ENCODE assay signal across 8 cellular contexts in the genomic region with DNA sequence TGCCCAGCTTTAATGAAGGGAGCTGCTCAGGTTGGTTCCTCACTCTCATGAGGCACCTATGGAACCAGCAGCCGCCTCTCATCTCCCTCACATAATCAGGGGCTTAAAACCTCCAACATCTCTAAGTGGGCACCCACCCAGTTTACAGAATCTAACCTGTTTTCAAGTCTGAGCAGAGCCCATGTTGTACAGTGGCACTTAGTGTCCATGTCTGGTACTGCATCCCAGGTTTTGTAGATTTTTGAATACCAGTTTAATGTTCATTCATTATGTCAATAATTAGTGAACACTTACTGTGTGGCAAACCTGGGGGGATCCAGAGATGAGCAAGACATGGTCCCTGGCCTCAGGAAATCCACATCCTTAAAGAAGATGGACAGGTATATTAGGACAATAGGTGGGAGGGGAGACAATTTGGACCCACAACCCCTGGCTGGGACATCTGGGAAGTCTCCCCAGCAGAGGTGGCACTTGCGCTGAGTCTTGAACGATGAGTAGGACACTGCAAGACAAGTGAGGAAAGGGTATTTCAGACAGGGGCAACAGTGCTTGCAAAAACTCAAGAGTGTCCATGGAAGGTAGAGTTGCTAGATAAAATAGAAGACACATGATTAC.
DNase-seq lines count a peak whose midpoint lies in the region; ATAC-seq, FAIRE-seq and TF ChIP-seq lines count a peak whose summit lies in the region.

No MANE protein-coding gene starts in this region.

- H3K36me3 ChIP-seq in uterus = no peaks in the 10 kb centered on the region

- no peaks in the 10 kb centered on the region for H3K9me3 ChIP-seq in uterus

- in situ Hi-C loops in astrocyte of the cerebellum (cut with HindIII; ENCODE audit: low sequenced_read_pairs) = loop anchor here (5.0 to 25.0 kb wide), 2 partner anchors 67 to 177 kb away; partner anchors contain the start of gene EPHB2

- H3K4me1 ChIP-seq in uterus = no peaks in the 10 kb centered on the region

- TF ChIP-seq POLR2A in uterus (IDR thresholded peaks at IDR 0.05) (no peak), GM18505 (IDR thresholded peaks at IDR 0.05; ENCODE audit: borderline replicate concordance, extremely low read depth, insufficient read depth, insufficient read length) (no peak)

- ATAC-seq in GM18505 (IDR thresholded peaks at IDR 0.05; ENCODE audit: unreplicated experiment) = no peak
- ATAC-seq in HG03139 (IDR thresholded peaks at IDR 0.05; ENCODE audit: unreplicated experiment) = no peak

- H3K27ac ChIP-seq in uterus = no peak overlapping the region

- H3K27me3 ChIP-seq in uterus = no peaks in the 10 kb centered on the region

- intact Hi-C loops in uterus (cut with DNase I; ENCODE audit: low total_unique reads) = no loop called here

- TF ChIP-seq CTCF in LNCaP clone FGC (IDR thresholded peaks at IDR 0.05; ENCODE audit: control insufficient read depth, extremely low read depth, insufficient read depth) (peak; percentile 73), astrocyte of the cerebellum (IDR thresholded peaks at IDR 0.05; ENCODE audit: low read depth, low read length, missing control alignments) (peak; percentile 92), uterus (IDR thresholded peaks at IDR 0.05) (peak; percentile 35 to 58 (median 46))

- H3K4me3 ChIP-seq in LNCaP clone FGC (ENCODE audit: low read depth, low read length) (no peak overlapping the region), astrocyte of the cerebellum (ENCODE audit: low read depth, low read length) (no peak overlapping the region), uterus (no peak overlapping the region)

- DNase-seq in NCI-H2081 (lab: John Stamatoyannopoulos, UW) (peak; percentile 12 to 58), NCI-H2081 treated with DMSO at 0.1 percent for 48 hours (lab: John Stamatoyannopoulos, UW) (no peak), LNCaP clone FGC (ENCODE audit: low read depth) (peak; percentile 10), astrocyte of the cerebellum (ENCODE audit: low read depth) (peak; percentile 33), uterus (no peak)

- FAIRE-seq in islet of Langerhans (lab: Jason Lieb, UNC) = peak; percentile 56

Comparison
In these comparisons a context has a peak if more than half of its experiments do, and no peak if none do; other contexts are left out.
1. DNase-seq: peak in NCI-H2081 (2 of 2), LNCaP clone FGC (single experiment) and astrocyte of the cerebellum (single experiment); none in NCI-H2081 treated with DMSO at 0.1 percent for 48 hours (single experiment) and uterus (0 of 2).
2. Peak in every context shown above with its lines, with median percentiles within 50 percentile points of each other: CTCF ChIP-seq.